8 cellular contexts compared by ENCODE assay signal in genomic region chr6:31776961-31777666, GRCh38. TPM values are rescaled to one million over a fixed set of nuclear protein-coding genes. Genes with fewer than 3 reads are reported as not detected.
DNase-seq lines count a peak whose midpoint lies in the region; ATAC-seq and TF ChIP-seq lines count a peak whose summit lies in the region.

Gene VWA7, minus strand, starts transcription at chr6:31777328. Its CDS starts 549 bp downstream, at chr6:31776779.

- peaks cover 11% of the 10 kb centered on the region for H3K4me1 Mint-ChIP-seq in type B pancreatic cell (ENCODE audit: unreplicated experiment)

- TF ChIP-seq CTCF in AG04450 (IDR thresholded peaks at IDR 0.05; ENCODE audit: low read depth, low read length) (no peak), Panc1 (IDR thresholded peaks at IDR 0.05) (no peak), fibroblast of mammary gland (conservative IDR thresholded peaks at IDR 0.05; ENCODE audit: control insufficient read depth, insufficient read depth, low read depth, low read length) (no peak), osteoblast (IDR thresholded peaks at IDR 0.05; ENCODE audit: extremely low read depth, low read depth, low read length) (no peak), type B pancreatic cell (conservative IDR thresholded peaks at IDR 0.05) (no peak)

- peak; percentile 79 for ATAC-seq in Panc1

- H3K9me3 Mint-ChIP-seq in type B pancreatic cell, result no peaks in the 10 kb centered on the region

- intact Hi-C loops in Panc1 (cut with micrococcal nuclease; ENCODE audit: unreplicated experiment), result loop anchor here (10.0 kb wide), 1 partner anchor 48 kb away; the partner anchor contains the start of gene HSPA1B

- H4K20me1 ChIP-seq in osteoblast (ENCODE audit: insufficient read depth, low read length), result peaks cover 3% of the 10 kb centered on the region

- H3K79me2 ChIP-seq in osteoblast (ENCODE audit: insufficient read depth, low read length), result no peaks in the 10 kb centered on the region

- no peak within 1 kb of the TSS for H3K4me3 ChIP-seq in AG04450 (ENCODE audit: low read depth, low read length)
- peak within 1 kb of the TSS in 1 of 2 experiments; percentile 3; a peak in 1 of 4 replicates for H3K4me3 ChIP-seq in Panc1 (ENCODE audit: low read depth in 2 of 2, low read length in 2 of 2)
- no peak within 1 kb of the TSS for H3K4me3 ChIP-seq in fibroblast of mammary gland (ENCODE audit: control insufficient read depth, low read depth, low read length)
- peak within 1 kb of the TSS; percentile 54 for H3K4me3 ChIP-seq in osteoblast (ENCODE audit: insufficient read depth, low read length)

- peak within 1 kb of the TSS; percentile 66 for H3K4me2 ChIP-seq in osteoblast (ENCODE audit: insufficient read depth, low read length)

- H3K36me3 ChIP-seq in Panc1 (ENCODE audit: control insufficient read depth, insufficient read depth, low read length) (no peaks in the 10 kb centered on the region), osteoblast (ENCODE audit: insufficient read depth, low read length) (peaks cover 29% of the 10 kb centered on the region)

- in situ Hi-C loops in Panc1 (cut with HindIII; ENCODE audit: low pct_unique_long_range_greater_than_20kb, low sequenced_read_pairs), result no loop called here

- H2AFZ ChIP-seq in osteoblast (ENCODE audit: low read length), result no peak within 1 kb of the TSS

- POLR2A ChIA-PET in AG04450 (lab: Yijun Ruan, JAX), result interaction anchor here (0.8 to 1.3 kb wide), 2 partner anchors 24 to 50 kb away, joined by 3 to 9 read pairs; partner anchors contain the start of gene HSPA1B
- POLR2A ChIA-PET in Panc1 (lab: Charles Lee), result interaction anchor here (0.6 to 1.2 kb wide), 2 partner anchors 14 to 139 kb away, joined by 4 to 11 read pairs; no protein-coding TSS in a partner anchor

- CTCF ChIA-PET in AG04450 (lab: Charles Lee), result interaction anchor here (1.0 to 4.2 kb wide), 2 partner anchors 14 to 30 kb away, joined by 3 to 24 read pairs; partner anchors contain the start of gene LSM2
- CTCF ChIA-PET in Panc1 (lab: Charles Lee), result interaction anchor here (1.3 kb wide), 1 partner anchor 14 kb away, joined by 3 read pairs; no protein-coding TSS in a partner anchor

- H3K4me3 Mint-ChIP-seq in type B pancreatic cell, result peak within 1 kb of the TSS; percentile 36

- H3K4me1 ChIP-seq in Panc1 (ENCODE audit: control insufficient read depth, insufficient read depth, low read length), result peaks cover 31% of the 10 kb centered on the region
- peaks cover 12% of the 10 kb centered on the region for H3K4me1 ChIP-seq in osteoblast (ENCODE audit: insufficient read depth, low read length)

- H3K27me3 Mint-ChIP-seq in type B pancreatic cell, result no peaks in the 10 kb centered on the region

- H3K27me3 ChIP-seq in AG04450 (ENCODE audit: control insufficient read depth, insufficient read depth, low read length), result no peaks in the 10 kb centered on the region
- H3K27me3 ChIP-seq in Panc1 (ENCODE audit: control insufficient read depth, insufficient read depth, low read length), result no peaks in the 10 kb centered on the region
- no peaks in the 10 kb centered on the region for H3K27me3 ChIP-seq in osteoblast (ENCODE audit: insufficient read depth, low read length)

- no peaks in the 10 kb centered on the region for H3K9me3 ChIP-seq in AG04450 (ENCODE audit: control insufficient read depth, insufficient read depth, low read length)
- H3K9me3 ChIP-seq in Panc1 (ENCODE audit: control insufficient read depth, insufficient read depth, low read depth, low read length), result no peaks in the 10 kb centered on the region
- H3K9me3 ChIP-seq in osteoblast (ENCODE audit: low read depth, low read length), result no peaks in the 10 kb centered on the region

- H3K27ac Mint-ChIP-seq in type B pancreatic cell, result peak within 1 kb of the TSS; percentile 56

- H3K36me3 Mint-ChIP-seq in type B pancreatic cell, result no peaks in the 10 kb centered on the region

- H3K27ac ChIP-seq in AG04450 (ENCODE audit: low read depth, low read length) (peak within 1 kb of the TSS; percentile 21), Panc1 (ENCODE audit: low read length) (peak within 1 kb of the TSS; percentile 74), osteoblast (ENCODE audit: low read depth, low read length) (peak within 1 kb of the TSS; percentile 37)

- no peak for DNase-seq in AG04450 (ENCODE audit: low read depth, low spot score)
- DNase-seq in GM19238 (ENCODE audit: insufficient read length, low spot score), result peak; percentile 67
- peak; percentile 93 for DNase-seq in HPDE6-E6E7 (ENCODE audit: extremely low spot score)
- no peak for DNase-seq in Panc1 (ENCODE audit: low read depth, low spot score)
- DNase-seq in activated T-cell treated with anti-CD3 and anti-CD28 coated beads, Interleukin-2, amount 50 U/mL, for 48 hours, result peak; percentile 87 to 88
- DNase-seq in fibroblast of mammary gland (ENCODE audit: low read depth), result peak; percentile 83
- peak; percentile 99 for DNase-seq in osteoblast (ENCODE audit: insufficient read length, low spot score, missing footprints)
- no peak for DNase-seq in type B pancreatic cell (ENCODE audit: extremely low spot score, unreplicated experiment)

- no TSS peak for BruUV-seq in Panc1 (replicated peaks; lab: Mats Ljungman, UMichigan)

RNA-seq across cellular contexts. Expression of gene VWA7, which starts in this region (rescaled TPM):
- 0.10 and 0.32 TPM in 2 replicates for polyA plus RNA-seq in AG04450 (2011; rRNA removed)
- 0.26 and 0.78 TPM in 2 replicates for polyA minus RNA-seq in AG04450 (2011; rRNA and poly(A)+ RNA removed)
- total RNA-seq in Panc1 (2021; ENCODE audit: unreplicated experiment) (4.3 TPM), osteoblast (0.29 and 0.36 TPM in 2 replicates), type B pancreatic cell (ENCODE audit: low replicate concordance) (6.1 and 6.4 TPM in 2 replicates)
- 2.7 TPM for polyA plus RNA-seq in Panc1 (2012; ENCODE audit: insufficient read length)

Comparison
In these comparisons a context has a peak if more than half of its experiments do, and no peak if none do; other contexts are left out.
1. Peak in DNase-seq, H3K4me3 ChIP-seq, H3K27ac ChIP-seq and H3K4me2 ChIP-seq in osteoblast; RNA of the gene not detected or under 1 TPM.
2. DNase-seq: peak in GM19238 (single experiment), HPDE6-E6E7 (single experiment), activated T-cell treated with anti-CD3 and anti-CD28 coated beads, Interleukin-2, amount 50 U/mL, for 48 hours (2 of 2) and fibroblast of mammary gland (single experiment); none in AG04450 (single experiment), Panc1 (single experiment) and type B pancreatic cell (single experiment).
3. H3K27ac ChIP-seq: peak in every context shown above with its lines; median percentile 74 in Panc1; 37 in osteoblast; 21 in AG04450.